In the genomic region with DNA sequence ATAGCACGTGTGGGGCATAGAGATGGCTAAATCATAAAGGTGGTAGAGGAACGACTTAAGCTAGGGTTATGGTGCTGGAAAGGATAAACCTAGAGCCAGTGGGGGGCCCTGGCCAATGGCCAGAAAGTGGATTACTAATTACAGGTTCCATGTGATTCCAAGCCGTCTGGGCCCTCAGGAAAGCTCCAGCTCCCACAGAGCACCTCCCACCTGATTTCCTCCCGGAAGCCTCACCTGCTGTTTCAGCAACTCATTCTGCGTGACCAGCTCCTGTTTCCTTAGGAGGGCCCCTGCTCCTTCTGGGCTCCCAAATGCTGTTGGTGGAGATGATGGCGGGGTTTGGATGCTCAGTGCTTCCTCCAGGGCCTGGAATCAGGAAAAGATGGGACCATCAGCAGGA, we compare ENCODE assay signal across 1 cellular context.
TF ChIP-seq lines count a peak whose summit lies in the region.

No MANE protein-coding gene starts in this region.

TF ChIP-seq in GM23338, 12 proteins besides CTCF, POLR2A, EP300 and RAD21:
- TF ChIP-seq ZNF331 (CRISPR knock-in tag; IDR thresholded peaks at IDR 0.05; ENCODE audit: low read depth) (no peak), EZH2phosphoT487 (IDR thresholded peaks at IDR 0.05; ENCODE audit: unreplicated experiment) (no peak), EZH2 (IDR thresholded peaks at IDR 0.05; ENCODE audit: low read depth, unreplicated experiment) (no peak), NANOG (IDR thresholded peaks at IDR 0.05; ENCODE audit: borderline replicate concordance) (no peak), POLR2AphosphoS5 (IDR thresholded peaks at IDR 0.05; ENCODE audit: low read depth) (no peak), STAT1 (IDR thresholded peaks at IDR 0.05; ENCODE audit: unreplicated experiment) (no peak), JUNB (IDR thresholded peaks at IDR 0.05; ENCODE audit: unreplicated experiment) (no peak)
- TF ChIP-seq, protein P1, sequence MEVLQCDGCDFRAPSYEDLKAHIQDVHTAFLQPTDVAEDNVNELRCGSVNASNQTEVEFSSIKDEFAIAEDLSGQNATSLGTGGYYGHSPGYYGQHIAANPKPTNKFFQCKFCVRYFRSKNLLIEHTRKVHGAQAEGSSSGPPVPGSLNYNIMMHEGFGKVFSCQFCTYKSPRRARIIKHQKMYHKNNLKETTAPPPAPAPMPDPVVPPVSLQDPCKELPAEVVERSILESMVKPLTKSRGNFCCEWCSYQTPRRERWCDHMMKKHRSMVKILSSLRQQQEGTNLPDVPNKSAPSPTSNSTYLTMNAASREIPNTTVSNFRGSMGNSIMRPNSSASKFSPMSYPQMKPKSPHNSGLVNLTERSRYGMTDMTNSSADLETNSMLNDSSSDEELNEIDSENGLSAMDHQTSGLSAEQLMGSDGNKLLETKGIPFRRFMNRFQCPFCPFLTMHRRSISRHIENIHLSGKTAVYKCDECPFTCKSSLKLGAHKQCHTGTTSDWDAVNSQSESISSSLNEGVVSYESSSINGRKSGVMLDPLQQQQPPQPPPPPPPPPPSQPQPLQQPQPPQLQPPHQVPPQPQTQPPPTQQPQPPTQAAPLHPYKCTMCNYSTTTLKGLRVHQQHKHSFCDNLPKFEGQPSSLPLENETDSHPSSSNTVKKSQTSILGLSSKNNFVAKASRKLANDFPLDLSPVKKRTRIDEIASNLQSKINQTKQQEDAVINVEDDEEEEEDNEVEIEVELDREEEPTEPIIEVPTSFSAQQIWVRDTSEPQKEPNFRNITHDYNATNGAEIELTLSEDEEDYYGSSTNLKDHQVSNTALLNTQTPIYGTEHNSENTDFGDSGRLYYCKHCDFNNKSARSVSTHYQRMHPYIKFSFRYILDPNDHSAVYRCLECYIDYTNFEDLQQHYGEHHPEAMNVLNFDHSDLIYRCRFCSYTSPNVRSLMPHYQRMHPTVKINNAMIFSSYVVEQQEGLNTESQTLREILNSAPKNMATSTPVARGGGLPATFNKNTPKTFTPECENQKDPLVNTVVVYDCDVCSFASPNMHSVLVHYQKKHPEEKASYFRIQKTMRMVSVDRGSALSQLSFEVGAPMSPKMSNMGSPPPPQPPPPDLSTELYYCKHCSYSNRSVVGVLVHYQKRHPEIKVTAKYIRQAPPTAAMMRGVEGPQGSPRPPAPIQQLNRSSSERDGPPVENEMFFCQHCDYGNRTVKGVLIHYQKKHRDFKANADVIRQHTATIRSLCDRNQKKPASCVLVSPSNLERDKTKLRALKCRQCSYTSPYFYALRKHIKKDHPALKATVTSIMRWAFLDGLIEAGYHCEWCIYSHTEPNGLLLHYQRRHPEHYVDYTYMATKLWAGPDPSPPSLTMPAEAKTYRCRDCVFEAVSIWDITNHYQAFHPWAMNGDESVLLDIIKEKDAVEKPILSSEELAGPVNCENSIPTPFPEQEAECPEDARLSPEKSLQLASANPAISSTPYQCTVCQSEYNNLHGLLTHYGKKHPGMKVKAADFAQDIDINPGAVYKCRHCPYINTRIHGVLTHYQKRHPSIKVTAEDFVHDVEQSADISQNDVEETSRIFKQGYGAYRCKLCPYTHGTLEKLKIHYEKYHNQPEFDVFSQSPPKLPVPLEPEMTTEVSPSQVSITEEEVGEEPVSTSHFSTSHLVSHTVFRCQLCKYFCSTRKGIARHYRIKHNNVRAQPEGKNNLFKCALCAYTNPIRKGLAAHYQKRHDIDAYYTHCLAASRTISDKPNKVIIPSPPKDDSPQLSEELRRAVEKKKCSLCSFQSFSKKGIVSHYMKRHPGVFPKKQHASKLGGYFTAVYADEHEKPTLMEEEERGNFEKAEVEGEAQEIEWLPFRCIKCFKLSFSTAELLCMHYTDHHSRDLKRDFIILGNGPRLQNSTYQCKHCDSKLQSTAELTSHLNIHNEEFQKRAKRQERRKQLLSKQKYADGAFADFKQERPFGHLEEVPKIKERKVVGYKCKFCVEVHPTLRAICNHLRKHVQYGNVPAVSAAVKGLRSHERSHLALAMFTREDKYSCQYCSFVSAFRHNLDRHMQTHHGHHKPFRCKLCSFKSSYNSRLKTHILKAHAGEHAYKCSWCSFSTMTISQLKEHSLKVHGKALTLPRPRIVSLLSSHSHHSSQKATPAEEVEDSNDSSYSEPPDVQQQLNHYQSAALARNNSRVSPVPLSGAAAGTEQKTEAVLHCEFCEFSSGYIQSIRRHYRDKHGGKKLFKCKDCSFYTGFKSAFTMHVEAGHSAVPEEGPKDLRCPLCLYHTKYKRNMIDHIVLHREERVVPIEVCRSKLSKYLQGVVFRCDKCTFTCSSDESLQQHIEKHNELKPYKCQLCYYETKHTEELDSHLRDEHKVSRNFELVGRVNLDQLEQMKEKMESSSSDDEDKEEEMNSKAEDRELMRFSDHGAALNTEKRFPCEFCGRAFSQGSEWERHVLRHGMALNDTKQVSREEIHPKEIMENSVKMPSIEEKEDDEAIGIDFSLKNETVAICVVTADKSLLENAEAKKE (CRISPR knock-in tag; IDR thresholded peaks at IDR 0.05): no peak
- TF ChIP-seq, protein P2, sequence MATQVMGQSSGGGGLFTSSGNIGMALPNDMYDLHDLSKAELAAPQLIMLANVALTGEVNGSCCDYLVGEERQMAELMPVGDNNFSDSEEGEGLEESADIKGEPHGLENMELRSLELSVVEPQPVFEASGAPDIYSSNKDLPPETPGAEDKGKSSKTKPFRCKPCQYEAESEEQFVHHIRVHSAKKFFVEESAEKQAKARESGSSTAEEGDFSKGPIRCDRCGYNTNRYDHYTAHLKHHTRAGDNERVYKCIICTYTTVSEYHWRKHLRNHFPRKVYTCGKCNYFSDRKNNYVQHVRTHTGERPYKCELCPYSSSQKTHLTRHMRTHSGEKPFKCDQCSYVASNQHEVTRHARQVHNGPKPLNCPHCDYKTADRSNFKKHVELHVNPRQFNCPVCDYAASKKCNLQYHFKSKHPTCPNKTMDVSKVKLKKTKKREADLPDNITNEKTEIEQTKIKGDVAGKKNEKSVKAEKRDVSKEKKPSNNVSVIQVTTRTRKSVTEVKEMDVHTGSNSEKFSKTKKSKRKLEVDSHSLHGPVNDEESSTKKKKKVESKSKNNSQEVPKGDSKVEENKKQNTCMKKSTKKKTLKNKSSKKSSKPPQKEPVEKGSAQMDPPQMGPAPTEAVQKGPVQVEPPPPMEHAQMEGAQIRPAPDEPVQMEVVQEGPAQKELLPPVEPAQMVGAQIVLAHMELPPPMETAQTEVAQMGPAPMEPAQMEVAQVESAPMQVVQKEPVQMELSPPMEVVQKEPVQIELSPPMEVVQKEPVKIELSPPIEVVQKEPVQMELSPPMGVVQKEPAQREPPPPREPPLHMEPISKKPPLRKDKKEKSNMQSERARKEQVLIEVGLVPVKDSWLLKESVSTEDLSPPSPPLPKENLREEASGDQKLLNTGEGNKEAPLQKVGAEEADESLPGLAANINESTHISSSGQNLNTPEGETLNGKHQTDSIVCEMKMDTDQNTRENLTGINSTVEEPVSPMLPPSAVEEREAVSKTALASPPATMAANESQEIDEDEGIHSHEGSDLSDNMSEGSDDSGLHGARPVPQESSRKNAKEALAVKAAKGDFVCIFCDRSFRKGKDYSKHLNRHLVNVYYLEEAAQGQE (IDR thresholded peaks at IDR 0.05; ENCODE audit: unreplicated experiment): no peak
TF ChIP-seq in GM23338: peak in this region for 0.
